12 cellular contexts compared by ENCODE assay signal in genomic region chr10:3196971-3197353, GRCh38. TPM values are rescaled to one million over a fixed set of nuclear protein-coding genes. Genes with fewer than 3 reads are reported as not detected.
DNase-seq lines count a peak whose midpoint lies in the region; ATAC-seq and TF ChIP-seq lines count a peak whose summit lies in the region.
"Had no signal": no experiment of that assay in that cellular context is flagged by ENCODE, and none has a peak within 500 bp of the region (broad histone marks: within the 10 kb centered on the region; RNA-seq: fewer than 3 reads in every experiment).

No MANE protein-coding gene starts in this region.

- H3K4me3 ChIP-seq in mesendoderm (ENCODE audit: low read length) (no peak overlapping the region), suprapubic skin (peak overlapping the region; percentile 32)

- H3K18ac ChIP-seq in mesendoderm (ENCODE audit: low read length): no peak overlapping the region

- H3K56ac ChIP-seq in mesendoderm (ENCODE audit: low read length): peak overlapping the region; percentile 56

- peak overlapping the region; percentile 94 for H3K27ac Mint-ChIP-seq in chondrocyte (ENCODE audit: unreplicated experiment)

- no peaks in the 10 kb centered on the region for H3K27me3 Mint-ChIP-seq in chondrocyte (ENCODE audit: low read depth)

- no peaks in the 10 kb centered on the region for H3K9me3 Mint-ChIP-seq in chondrocyte (ENCODE audit: low read depth)
- H3K9me3 Mint-ChIP-seq: activated naive CD4-positive, alpha-beta T cell treated with anti-CD3 and anti-CD28 coated beads, Interleukin-2, amount 50 U/mL, for 24 hours had no signal

- no peaks in the 10 kb centered on the region for H3K36me3 Mint-ChIP-seq in chondrocyte (ENCODE audit: low read depth)
- H3K36me3 Mint-ChIP-seq: activated naive CD4-positive, alpha-beta T cell treated with anti-CD3 and anti-CD28 coated beads, Interleukin-2, amount 50 U/mL, for 24 hours; immature natural killer cell had no signal

- no peak overlapping the region for H2AK5ac ChIP-seq in mesendoderm (ENCODE audit: low read length)

- H3K27me3 ChIP-seq in mesendoderm (ENCODE audit: insufficient read depth, low read length, poor library complexity): no peaks in the 10 kb centered on the region
- no peaks in the 10 kb centered on the region for H3K27me3 ChIP-seq in suprapubic skin
- H3K27me3 ChIP-seq: tibial nerve had no signal

- no peak overlapping the region for H4K8ac ChIP-seq in mesendoderm (ENCODE audit: low read depth, low read length)

- in situ Hi-C loops in GM13976 (cut with MboI; ENCODE audit: low sequenced_read_pairs, unreplicated experiment): no loop called here

- no peaks in the 10 kb centered on the region for H3K79me1 ChIP-seq in mesendoderm (ENCODE audit: low read length)

- H2BK120ac ChIP-seq in mesendoderm (ENCODE audit: low read depth, low read length): no peak overlapping the region

- H3K36me3 ChIP-seq in mesendoderm (ENCODE audit: control insufficient read depth, insufficient read depth, low read length) (no peaks in the 10 kb centered on the region), suprapubic skin (no peaks in the 10 kb centered on the region)
- H3K36me3 ChIP-seq: tibial nerve had no signal

- H2BK15ac ChIP-seq in mesendoderm (replicated peaks; ENCODE audit: low read depth): no peak overlapping the region

- TF ChIP-seq POLR2A in suprapubic skin (IDR thresholded peaks at IDR 0.05): no peak

- no peak overlapping the region for H2BK5ac ChIP-seq in mesendoderm (ENCODE audit: low read length)

- peak overlapping the region; percentile 16 for H3K9ac ChIP-seq in mesendoderm (ENCODE audit: low read length)

- WGBS in mesendoderm (ENCODE audit: extremely low coverage, insufficient coverage, low lambda C conversion rate): no CpG with 5 or more reads among the region's 12 CpGs
- 63% methylated on average over 12 of the region's 12 CpGs for WGBS in suprapubic skin

- no peak overlapping the region for H3K4ac ChIP-seq in mesendoderm (ENCODE audit: low read depth, low read length)

- peaks cover 49% of the 10 kb centered on the region for H3K4me1 Mint-ChIP-seq in chondrocyte (ENCODE audit: low read depth)

- TF ChIP-seq CTCF in chondrocyte (IDR thresholded peaks at IDR 0.05) (no peak), suprapubic skin (IDR thresholded peaks at IDR 0.05) (no peak), GM13976 (IDR thresholded peaks at IDR 0.05; ENCODE audit: borderline replicate concordance, control extremely low read depth, extremely low read depth, insufficient read depth, missing control alignments) (no peak)

- no peaks in the 10 kb centered on the region for H3K79me2 ChIP-seq in mesendoderm (ENCODE audit: control insufficient read depth, insufficient read depth, low read length)

- no peaks in the 10 kb centered on the region for H3K9me3 ChIP-seq in suprapubic skin
- H3K9me3 ChIP-seq: tibial nerve had no signal

- no peak overlapping the region for H3K27ac ChIP-seq in mesendoderm (ENCODE audit: low read depth, low read length)
- no peak overlapping the region for H3K27ac ChIP-seq in suprapubic skin

- H3K23ac ChIP-seq in mesendoderm (ENCODE audit: low read length): no peak overlapping the region

- peaks cover 2% of the 10 kb centered on the region for H3K4me1 ChIP-seq in mesendoderm (ENCODE audit: control insufficient read depth, low read depth, low read length)
- H3K4me1 ChIP-seq in suprapubic skin: peaks cover 17% of the 10 kb centered on the region

- no peak overlapping the region for H3K4me2 ChIP-seq in mesendoderm (ENCODE audit: low read length)

- no peak overlapping the region for H3K4me3 Mint-ChIP-seq in chondrocyte (ENCODE audit: unreplicated experiment)

- ATAC-seq in HG02798 (IDR thresholded peaks at IDR 0.05; ENCODE audit: poor library complexity, unreplicated experiment): no peak

- H4K5ac ChIP-seq in mesendoderm (ENCODE audit: low read length): no peak overlapping the region

- DNase-seq in activated CD8-positive, alpha-beta memory T cell treated with anti-CD3 and anti-CD28 coated beads for 24 hours: peak; percentile 60
- no peak for DNase-seq in activated CD8-positive, alpha-beta memory T cell treated with anti-CD3 and anti-CD28 coated beads, Interleukin-2, amount 50 U/mL, for 4 hours
- no peak for DNase-seq in chondrocyte (ENCODE audit: low spot score)
- no peak for DNase-seq in mesendoderm
- DNase-seq in suprapubic skin (ENCODE audit: low spot score in 2 of 2): no peak
- DNase-seq in GM19238 (ENCODE audit: insufficient read length, low spot score): no peak
- no peak for DNase-seq in GM13976 (ENCODE audit: low spot score)
- DNase-seq: NCI-H1048 had no signal

- TF ChIP-seq EP300 in suprapubic skin (IDR thresholded peaks at IDR 0.05): no peak

RNA-seq across cellular contexts. Expression of gene PITRM1, which starts 24.4 kb away (rescaled TPM):
- total RNA-seq in chondrocyte: 71.8 to 95.0 TPM (median 84.9 TPM) in 3 replicates
- polyA plus RNA-seq in mesendoderm (2013, experiment 1 of 2): 26.4 TPM
- polyA plus RNA-seq in mesendoderm (2013, experiment 2 of 2): 26.5 TPM
- 10 to 100 TPM; 44.2 to 94.6 (median 63.1) TPM for total RNA-seq in suprapubic skin
